25 cellular contexts compared by ENCODE assay signal in the genomic region with DNA sequence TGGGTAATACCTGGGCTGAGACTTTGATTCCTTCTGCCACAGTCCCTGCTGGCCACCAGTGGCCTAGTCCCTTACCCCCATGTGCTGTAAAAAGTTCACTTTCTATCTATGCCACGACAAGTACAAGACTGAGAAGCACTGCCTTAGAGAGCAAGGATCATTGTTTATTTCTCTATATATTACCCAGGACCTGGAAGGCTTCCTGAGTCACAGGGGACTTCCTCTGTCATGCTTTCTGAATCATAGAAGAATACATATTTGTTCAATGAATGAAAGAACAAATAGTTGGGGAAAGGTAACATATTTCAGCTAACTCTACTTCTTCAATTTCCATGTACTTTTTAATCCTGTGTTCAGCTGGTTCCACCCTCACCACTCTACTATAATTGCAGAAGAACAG. TPM values are rescaled to one million over a fixed set of nuclear protein-coding genes. Genes with fewer than 3 reads are reported as not detected.
"Had no signal": no experiment of that assay in that cellular context is flagged by ENCODE, and none has a peak within 500 bp of the region (broad histone marks: within the 10 kb centered on the region; RNA-seq: fewer than 3 reads in every experiment).

No MANE protein-coding gene starts in this region.

- H3K9me3 Mint-ChIP-seq: activated naive CD4-positive, alpha-beta T cell treated with anti-CD3 and anti-CD28 coated beads, Interleukin-2, amount 10 ng/mL, durations not matched to agents 7 days and 5 days had no signal

- H3K4me1 ChIP-seq: neural progenitor cell, transverse colon had no signal

- H3K9me3 ChIP-seq: esophagus squamous epithelium, transverse colon had no signal

- H3K27ac Mint-ChIP-seq: activated B cell treated with CpG ODN at 0.5 μM for 24 hours; activated CD8-positive, alpha-beta memory T cell treated with anti-CD3 and anti-CD28 coated beads, Interleukin-2, amount 10 ng/mL, durations not matched to agents 7 days and 5 days; activated CD8-positive, alpha-beta T cell treated with anti-CD3 and anti-CD28 coated beads for 36 hours; activated naive CD4-positive, alpha-beta T cell treated with anti-CD3 and anti-CD28 coated beads, Interleukin-2, amount 10 ng/mL, durations not matched to agents 7 days and 5 days; mesothelial cell of epicardium; naive thymus-derived CD8-positive, alpha-beta T cell; neural progenitor cell; progenitor cell of endocrine pancreas; stimulated activated naive B cell treated with anti-CD40 and anti-IgM and Interleukin-4, amounts not matched to agents 10 μg/mL and 1 μg/mL and 100 μg/mL, for 72 hours; T-helper 17 cell had no signal

- H3K4me3 Mint-ChIP-seq: activated B cell treated with CpG ODN at 0.5 μM for 24 hours; activated CD8-positive, alpha-beta memory T cell treated with anti-CD3 and anti-CD28 coated beads, Interleukin-2, amount 10 ng/mL, durations not matched to agents 7 days and 5 days; activated CD8-positive, alpha-beta T cell treated with anti-CD3 and anti-CD28 coated beads for 36 hours; activated naive CD4-positive, alpha-beta T cell treated with anti-CD3 and anti-CD28 coated beads, Interleukin-2, amount 10 ng/mL, durations not matched to agents 7 days and 5 days; mesothelial cell of epicardium; naive thymus-derived CD8-positive, alpha-beta T cell; neural progenitor cell; stimulated activated naive B cell treated with anti-CD40 and anti-IgM and Interleukin-4, amounts not matched to agents 10 μg/mL and 1 μg/mL and 100 μg/mL, for 72 hours; T-helper 17 cell had no signal

- H3K4me1 Mint-ChIP-seq: activated CD8-positive, alpha-beta memory T cell treated with anti-CD3 and anti-CD28 coated beads, Interleukin-2, amount 10 ng/mL, durations not matched to agents 7 days and 5 days; mesothelial cell of epicardium; naive thymus-derived CD8-positive, alpha-beta T cell; neural progenitor cell; stimulated activated naive B cell treated with anti-CD40 and anti-IgM and Interleukin-4, amounts not matched to agents 10 μg/mL and 1 μg/mL and 100 μg/mL, for 72 hours had no signal

- DNase-seq: activated B cell treated with CpG ODN at 0.5 μM for 24 hours; activated CD4-positive, alpha-beta T cell treated with anti-CD3 and anti-CD28 coated beads for 4 hours; activated CD8-positive, alpha-beta memory T cell treated with anti-CD3 and anti-CD28 coated beads, Interleukin-2, amount 10 ng/mL, durations not matched to agents 7 days and 5 days; activated CD8-positive, alpha-beta T cell treated with anti-CD3 and anti-CD28 coated beads for 36 hours; activated effector memory CD4-positive, alpha-beta T cell treated with anti-CD3 and anti-CD28 coated beads, Interleukin-2, amount 50 U/mL, for 16 hours; activated naive CD4-positive, alpha-beta T cell treated with anti-CD3 and anti-CD28 coated beads, Interleukin-2, amount 10 ng/mL, durations not matched to agents 7 days and 5 days; activated T-cell treated with anti-CD3 and anti-CD28 coated beads for 4 hours; amygdala; dermis blood vessel endothelial cell; effector memory CD4-positive, alpha-beta T cell; esophagus squamous epithelium; kidney; naive thymus-derived CD8-positive, alpha-beta T cell; retina; stimulated activated CD4-positive, alpha-beta T cell treated with anti-CD3 and anti-CD28 coated beads, Interleukin-2, amount 100 ng/mL, for 48 hours; stimulated activated CD8-positive, alpha-beta memory T cell treated with anti-CD3 and anti-CD28 coated beads, Interleukin-4, amount 100 ng/mL, for 48 hours; stimulated activated naive B cell treated with anti-CD40 and anti-IgM and Interleukin-4, amounts not matched to agents 10 μg/mL and 1 μg/mL and 100 μg/mL, for 72 hours; T-helper 17 cell; transverse colon had no signal

- H3K4me3 ChIP-seq: esophagus squamous epithelium, lung, neural progenitor cell, transverse colon had no signal

- H3K9ac ChIP-seq: neural progenitor cell had no signal

- H3K27ac ChIP-seq: esophagus squamous epithelium, neural progenitor cell, transverse colon had no signal

- H3K4me2 ChIP-seq: neural progenitor cell had no signal

- H2AFZ ChIP-seq: neural progenitor cell had no signal

- H3K36me3 Mint-ChIP-seq: activated CD8-positive, alpha-beta memory T cell treated with anti-CD3 and anti-CD28 coated beads, Interleukin-2, amount 10 ng/mL, durations not matched to agents 7 days and 5 days; activated naive CD4-positive, alpha-beta T cell treated with anti-CD3 and anti-CD28 coated beads, Interleukin-2, amount 10 ng/mL, durations not matched to agents 7 days and 5 days; mesothelial cell of epicardium; naive thymus-derived CD8-positive, alpha-beta T cell; neural progenitor cell; stimulated activated naive B cell treated with anti-CD40 and anti-IgM and Interleukin-4, amounts not matched to agents 10 μg/mL and 1 μg/mL and 100 μg/mL, for 72 hours had no signal

- ATAC-seq: activated CD8-positive, alpha-beta memory T cell treated with anti-CD3 and anti-CD28 coated beads, Interleukin-2, amount 10 ng/mL, durations not matched to agents 7 days and 5 days; activated CD8-positive, alpha-beta T cell treated with anti-CD3 and anti-CD28 coated beads for 36 hours; left lobe of liver; naive thymus-derived CD8-positive, alpha-beta T cell; stimulated activated naive B cell treated with anti-CD40 and anti-IgM and Interleukin-4, amounts not matched to agents 10 μg/mL and 1 μg/mL and 100 μg/mL, for 72 hours; T-helper 17 cell had no signal

- H3K36me3 ChIP-seq: esophagus squamous epithelium, neural progenitor cell, transverse colon had no signal

RNA-seq across cellular contexts. Expression of a gene that starts 5.5 kb away (rescaled TPM):
- total RNA-seq: activated B cell treated with CpG ODN at 0.5 μM for 24 hours; activated CD8-positive, alpha-beta memory T cell treated with anti-CD3 and anti-CD28 coated beads, Interleukin-2, amount 10 ng/mL, durations not matched to agents 7 days and 5 days; activated CD8-positive, alpha-beta T cell treated with anti-CD3 and anti-CD28 coated beads for 36 hours; naive thymus-derived CD8-positive, alpha-beta T cell; osteoblast; T-helper 17 cell had no signal
- polyA plus RNA-seq: naive thymus-derived CD8-positive, alpha-beta T cell had no signal
